10 cellular contexts compared by ENCODE assay signal in genomic region chr22:19713650-19714319, GRCh38. TPM values are rescaled to one million over a fixed set of nuclear protein-coding genes. Genes with fewer than 3 reads are reported as not detected.
DNase-seq lines count a peak whose midpoint lies in the region; ATAC-seq and TF ChIP-seq lines count a peak whose summit lies in the region.
"Had no signal": no experiment of that assay in that cellular context is flagged by ENCODE, and none has a peak within 500 bp of the region (broad histone marks: within the 10 kb centered on the region; RNA-seq: fewer than 3 reads in every experiment).

No MANE protein-coding gene starts in this region.

- H3K9me3 ChIP-seq in CD4-positive, alpha-beta T cell (ENCODE audit: control insufficient read depth, low read length) = no peaks in the 10 kb centered on the region
- no peaks in the 10 kb centered on the region for H3K9me3 ChIP-seq in parathyroid adenoma (ENCODE audit: control insufficient read depth, low read length)

- H3K4me1 ChIP-seq in parathyroid adenoma = no peaks in the 10 kb centered on the region

- no peak overlapping the region for H3K9ac ChIP-seq in parathyroid adenoma

- peaks cover 35% of the 10 kb centered on the region for H3K27me3 ChIP-seq in CD4-positive, alpha-beta T cell (ENCODE audit: control insufficient read depth, insufficient read depth, low read length)
- H3K27me3 ChIP-seq in parathyroid adenoma (ENCODE audit: control insufficient read depth, insufficient read depth, low read length) = no peaks in the 10 kb centered on the region

- no peaks in the 10 kb centered on the region for H3K36me3 Mint-ChIP-seq in CD4-positive, alpha-beta T cell (ENCODE audit: low read depth)
- no peaks in the 10 kb centered on the region for H3K36me3 Mint-ChIP-seq in T-cell

- no peak overlapping the region for H3K27ac ChIP-seq in CD4-positive, alpha-beta T cell (ENCODE audit: low read depth, low read length)
- H3K27ac ChIP-seq in parathyroid adenoma = peak overlapping the region; percentile 0

- H3K27me3 Mint-ChIP-seq in CD4-positive, alpha-beta T cell = peaks cover 22% of the 10 kb centered on the region
- peaks cover 5 to 34% of the 10 kb centered on the region in 2 donors for H3K27me3 Mint-ChIP-seq in T-cell

- H3K36me3 ChIP-seq in parathyroid adenoma (ENCODE audit: control insufficient read depth, insufficient read depth, low read length) = no peaks in the 10 kb centered on the region

- H3K79me2 ChIP-seq in parathyroid adenoma = no peaks in the 10 kb centered on the region

- CTCF ChIA-PET in CD4-positive, alpha-beta T cell (lab: Charles Lee) = no interaction called here
- CTCF ChIA-PET in T-cell (lab: Charles Lee) = no interaction called here

- H3K4me3 ChIP-seq in fibroblast of the aortic adventitia (ENCODE audit: low read depth, low read length) (peak overlapping the region; percentile 57), parathyroid adenoma (ENCODE audit: low read depth, low read length) (peak overlapping the region; percentile 63)

- DNase-seq in CD4-positive, alpha-beta T cell = no peak
- DNase-seq in T-cell = no peak
- DNase-seq in fibroblast of the aortic adventitia (ENCODE audit: low read depth) = no peak
- DNase-seq in NCI-H1436 treated with DMSO at 0.1 percent for 48 hours (lab: John Stamatoyannopoulos, UW) = no peak
- no peak for DNase-seq in NCI-H2029 (lab: John Stamatoyannopoulos, UW)
- DNase-seq in effector CD4-positive, alpha-beta T cell = no peak
- DNase-seq: hippocampal formation had no signal

- H2AFZ ChIP-seq in parathyroid adenoma = peak overlapping the region; percentile 90

- H3K4me1 Mint-ChIP-seq in CD4-positive, alpha-beta T cell (ENCODE audit: low read depth) = peaks cover 4% of the 10 kb centered on the region
- peaks cover 0 to 7% (median 6%) of the 10 kb centered on the region in 3 donors for H3K4me1 Mint-ChIP-seq in T-cell

- H3K9me3 Mint-ChIP-seq in CD4-positive, alpha-beta T cell = no peaks in the 10 kb centered on the region
- no peaks in the 10 kb centered on the region for H3K9me3 Mint-ChIP-seq in T-cell

- POLR2A ChIA-PET in CD4-positive, alpha-beta T cell (lab: Charles Lee) = no interaction called here
- POLR2A ChIA-PET in T-cell (lab: Charles Lee) = no interaction called here

- ATAC-seq in CD4-positive, alpha-beta T cell (ENCODE audit: poor library complexity) = no peak
- ATAC-seq in T-cell (replicated peaks in 1 of 4) (no peak), HG03460 (IDR thresholded peaks at IDR 0.05; ENCODE audit: unreplicated experiment) (no peak)

- no peak for TF ChIP-seq CTCF in CD4-positive, alpha-beta T cell (IDR thresholded peaks at IDR 0.05)
- TF ChIP-seq CTCF in fibroblast of the aortic adventitia (IDR thresholded peaks at IDR 0.05; ENCODE audit: insufficient read depth, low read length) (no peak), parathyroid adenoma (IDR thresholded peaks at IDR 0.05) (peak; percentile 13)

- H3K4me3 Mint-ChIP-seq in CD4-positive, alpha-beta T cell = peak overlapping the region; percentile 76
- H3K4me3 Mint-ChIP-seq in T-cell = peak overlapping the region; percentile 69 to 77 (median 72)

- H3K27ac Mint-ChIP-seq in CD4-positive, alpha-beta T cell = no peak overlapping the region
- H3K27ac Mint-ChIP-seq in T-cell = no peak overlapping the region

- intact Hi-C loops in CD4-positive, alpha-beta T cell (cut with DNase I, micrococcal nuclease) = loop anchor here in 1 of 2 experiments (10.0 kb wide), 1 partner anchor 219 kb away; no protein-coding TSS in a partner anchor

- H3K4me2 ChIP-seq in parathyroid adenoma (ENCODE audit: low read length) = peak overlapping the region; percentile 86

RNA-seq across cellular contexts. Expression of gene SEPTIN5, which starts 0.5 kb away (rescaled TPM):
- total RNA-seq in CD4-positive, alpha-beta T cell = under 1 TPM; 0.71 to 0.75 TPM
- total RNA-seq in T-cell (1 to 10 TPM in 3 of 5 donors, under 1 TPM in 2; 0.33 to 3.2 (median 1.2) TPM), fibroblast of the aortic adventitia (ENCODE audit: low replicate concordance) (18.4 and 62.3 TPM in 2 replicates)

RNA-seq across cellular contexts. Expression of gene GP1BB, which starts 9.6 kb away (rescaled TPM):
- under 1 TPM in 1 of 2 experiments, not detected in 1; 0.22 TPM for total RNA-seq in CD4-positive, alpha-beta T cell
- total RNA-seq in T-cell (1 to 10 TPM in 1 of 5 donors, under 1 TPM in 4; 0.19 to 2.1 (median 0.36) TPM), fibroblast of the aortic adventitia (ENCODE audit: low replicate concordance) (2.1 and 20.1 TPM in 2 replicates)
- total RNA-seq: RPMI7951 had no signal

RNA-seq across cellular contexts. Expression of gene TBX1, which starts 46.8 kb away (rescaled TPM):
- total RNA-seq in CD4-positive, alpha-beta T cell = not detected
- total RNA-seq in T-cell = under 1 TPM in 1 of 5 donors, not detected in 4; 0.20 TPM
- 2.8 TPM in 1 of 2 replicates, not detected in the other for total RNA-seq in fibroblast of the aortic adventitia (ENCODE audit: low replicate concordance)
- total RNA-seq: RPMI7951 had no signal
